Comparison of ENCODE assay signal across 8 cellular contexts in the genomic region with DNA sequence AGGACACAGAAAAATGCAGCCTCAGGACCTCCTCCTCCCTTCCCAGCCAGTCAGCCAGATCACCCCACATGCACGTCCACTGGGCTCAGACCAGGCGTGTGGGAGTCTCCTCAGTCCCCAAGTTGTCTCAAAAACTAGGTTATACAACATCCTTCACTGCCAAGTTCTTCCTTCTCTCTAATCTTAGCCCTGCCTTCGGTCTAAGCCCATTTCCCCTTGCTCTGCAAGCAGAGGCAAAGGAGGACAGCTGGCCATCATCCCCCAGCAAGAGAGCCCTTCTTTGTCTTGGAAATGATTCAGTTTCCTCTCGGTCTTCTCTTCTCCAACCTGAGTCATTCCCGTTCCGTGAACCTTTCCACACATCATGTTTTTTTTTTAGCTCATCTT. TPM values are rescaled to one million over a fixed set of nuclear protein-coding genes. Genes with fewer than 3 reads are reported as not detected.
DNase-seq lines count a peak whose midpoint lies in the region; ATAC-seq lines count a peak whose summit lies in the region.

No MANE protein-coding gene starts in this region.

- H3K36me3 Mint-ChIP-seq in activated CD8-positive, alpha-beta memory T cell treated with anti-CD3 and anti-CD28 coated beads, Interleukin-2, amount 10 ng/mL, durations not matched to agents 7 days and 5 days: no peaks in the 10 kb centered on the region
- H3K36me3 Mint-ChIP-seq in activated naive CD4-positive, alpha-beta T cell treated with anti-CD3 and anti-CD28 coated beads, Interleukin-2, amount 50 U/mL, for 72 hours: no peaks in the 10 kb centered on the region

- no peaks in the 10 kb centered on the region for H3K4me1 Mint-ChIP-seq in activated CD8-positive, alpha-beta memory T cell treated with anti-CD3 and anti-CD28 coated beads, Interleukin-2, amount 10 ng/mL, durations not matched to agents 7 days and 5 days

- H3K9me3 ChIP-seq in SK-N-MC (ENCODE audit: low read depth, low read length) (no peaks in the 10 kb centered on the region), iPS-18a (ENCODE audit: control insufficient read depth, low read depth, low read length) (no peaks in the 10 kb centered on the region)

- peaks cover 46% of the 10 kb centered on the region for H3K27me3 Mint-ChIP-seq in activated CD8-positive, alpha-beta memory T cell treated with anti-CD3 and anti-CD28 coated beads, Interleukin-2, amount 10 ng/mL, durations not matched to agents 7 days and 5 days

- CTCF ChIA-PET in activated CD8-positive, alpha-beta memory T cell treated with anti-CD3 and anti-CD28 coated beads, Interleukin-2, amount 10 ng/mL, durations not matched to agents 7 days and 5 days (lab: Charles Lee): interaction anchor here (1.3 kb wide), 1 partner anchor 26 kb away, joined by 4 read pairs; no protein-coding TSS in a partner anchor

- peak overlapping the region; percentile 74; the same call in 1 of the 2 replicates for H3K27ac ChIP-seq in SK-N-MC
- H3K27ac ChIP-seq in iPS-18a (ENCODE audit: low read length): no peak overlapping the region

- no peak overlapping the region for H3K4me3 Mint-ChIP-seq in activated CD8-positive, alpha-beta memory T cell treated with anti-CD3 and anti-CD28 coated beads, Interleukin-2, amount 10 ng/mL, durations not matched to agents 7 days and 5 days

- no peak overlapping the region for H3K9ac ChIP-seq in SK-N-MC (ENCODE audit: insufficient read length)
- no peak overlapping the region for H3K9ac ChIP-seq in iPS-18a (ENCODE audit: low read length)

- no peak for ATAC-seq in activated CD8-positive, alpha-beta memory T cell treated with anti-CD3 and anti-CD28 coated beads, Interleukin-2, amount 10 ng/mL, durations not matched to agents 7 days and 5 days
- ATAC-seq in activated naive CD4-positive, alpha-beta T cell treated with anti-CD3 and anti-CD28 coated beads, Interleukin-2, amount 50 U/mL, for 72 hours: no peak

- DNase-seq in AML-193 (lab: John Stamatoyannopoulos, UW): peak; percentile 21 to 31
- DNase-seq in HCEC 1CT: peak; percentile 57
- no peak for DNase-seq in SK-N-MC (ENCODE audit: low read depth, low spot score)
- no peak for DNase-seq in HK-2 (ENCODE audit: unreplicated experiment)
- no peak for DNase-seq in activated CD8-positive, alpha-beta memory T cell treated with anti-CD3 and anti-CD28 coated beads, Interleukin-2, amount 10 ng/mL, durations not matched to agents 7 days and 5 days
- DNase-seq in activated naive CD4-positive, alpha-beta T cell treated with anti-CD3 and anti-CD28 coated beads, Interleukin-2, amount 50 U/mL, for 72 hours (ENCODE audit: low spot score in 2 of 2): no peak
- no peak for DNase-seq in NCI-H1694 treated with DMSO at 0.1 percent for 48 hours (lab: John Stamatoyannopoulos, UW)

- peaks cover 48% of the 10 kb centered on the region for H3K27me3 ChIP-seq in iPS-18a (ENCODE audit: control insufficient read depth, insufficient read depth, low read length)

- H3K4me1 ChIP-seq in iPS-18a (ENCODE audit: control insufficient read depth, low read depth, low read length): peaks cover 15% of the 10 kb centered on the region

- H3K36me3 ChIP-seq in SK-N-MC (ENCODE audit: insufficient read depth, low read length): no peaks in the 10 kb centered on the region
- H3K36me3 ChIP-seq in iPS-18a (ENCODE audit: control insufficient read depth, low read depth, low read length): no peaks in the 10 kb centered on the region

- peak overlapping the region; percentile 72 for H3K4me3 ChIP-seq in SK-N-MC
- peak overlapping the region; percentile 11 for H3K4me3 ChIP-seq in iPS-18a (ENCODE audit: low read length)

- H3K27ac Mint-ChIP-seq in activated CD8-positive, alpha-beta memory T cell treated with anti-CD3 and anti-CD28 coated beads, Interleukin-2, amount 10 ng/mL, durations not matched to agents 7 days and 5 days: no peak overlapping the region
- no peak overlapping the region for H3K27ac Mint-ChIP-seq in activated naive CD4-positive, alpha-beta T cell treated with anti-CD3 and anti-CD28 coated beads, Interleukin-2, amount 50 U/mL, for 72 hours

- H3K9me3 Mint-ChIP-seq in activated CD8-positive, alpha-beta memory T cell treated with anti-CD3 and anti-CD28 coated beads, Interleukin-2, amount 10 ng/mL, durations not matched to agents 7 days and 5 days (ENCODE audit: low read depth): no peaks in the 10 kb centered on the region
- H3K9me3 Mint-ChIP-seq in activated naive CD4-positive, alpha-beta T cell treated with anti-CD3 and anti-CD28 coated beads, Interleukin-2, amount 50 U/mL, for 72 hours: no peaks in the 10 kb centered on the region

RNA-seq across cellular contexts. Expression of a gene that starts 14.0 kb away (rescaled TPM):
- 1 to 10 TPM; 6.6 TPM for total RNA-seq in activated CD8-positive, alpha-beta memory T cell treated with anti-CD3 and anti-CD28 coated beads, Interleukin-2, amount 10 ng/mL, durations not matched to agents 7 days and 5 days
- 10 to 100 TPM; 12.0 to 12.2 TPM for total RNA-seq in activated naive CD4-positive, alpha-beta T cell treated with anti-CD3 and anti-CD28 coated beads, Interleukin-2, amount 50 U/mL, for 72 hours

RNA-seq across cellular contexts. Expression of a gene that starts 26.3 kb away (rescaled TPM):
- total RNA-seq in activated CD8-positive, alpha-beta memory T cell treated with anti-CD3 and anti-CD28 coated beads, Interleukin-2, amount 10 ng/mL, durations not matched to agents 7 days and 5 days: not detected
- not detected for total RNA-seq in activated naive CD4-positive, alpha-beta T cell treated with anti-CD3 and anti-CD28 coated beads, Interleukin-2, amount 50 U/mL, for 72 hours

RNA-seq across cellular contexts. Expression of a gene that starts 36.4 kb away (rescaled TPM):
- total RNA-seq in activated CD8-positive, alpha-beta memory T cell treated with anti-CD3 and anti-CD28 coated beads, Interleukin-2, amount 10 ng/mL, durations not matched to agents 7 days and 5 days: under 1 TPM; 0.16 to 0.76 TPM
- total RNA-seq in activated naive CD4-positive, alpha-beta T cell treated with anti-CD3 and anti-CD28 coated beads, Interleukin-2, amount 50 U/mL, for 72 hours: 1 to 10 TPM in 1 of 2 donors, under 1 TPM in 1; 0.36 to 1.7 TPM

RNA-seq across cellular contexts. Expression of a gene that starts 52.0 kb away (rescaled TPM):
- total RNA-seq in activated CD8-positive, alpha-beta memory T cell treated with anti-CD3 and anti-CD28 coated beads, Interleukin-2, amount 10 ng/mL, durations not matched to agents 7 days and 5 days: 1 to 10 TPM; 2.4 to 2.9 TPM
- 1 to 10 TPM; 1.9 to 2.6 TPM for total RNA-seq in activated naive CD4-positive, alpha-beta T cell treated with anti-CD3 and anti-CD28 coated beads, Interleukin-2, amount 50 U/mL, for 72 hours

RNA-seq across cellular contexts. Expression of a gene that starts 52.2 kb away (rescaled TPM):
- total RNA-seq in activated CD8-positive, alpha-beta memory T cell treated with anti-CD3 and anti-CD28 coated beads, Interleukin-2, amount 10 ng/mL, durations not matched to agents 7 days and 5 days: 1 to 10 TPM; 3.8 to 4.1 TPM
- 10 to 100 TPM in 1 of 2 donors, 1 to 10 TPM in 1; 7.6 to 12.3 TPM for total RNA-seq in activated naive CD4-positive, alpha-beta T cell treated with anti-CD3 and anti-CD28 coated beads, Interleukin-2, amount 50 U/mL, for 72 hours

Comparison
In these comparisons a context has a peak if more than half of its experiments do, and no peak if none do; other contexts are left out.
1. DNase-seq: peak in AML-193 (2 of 2) and HCEC 1CT (single experiment); none in SK-N-MC (single experiment), HK-2 (single experiment), activated CD8-positive, alpha-beta memory T cell treated with anti-CD3 and anti-CD28 coated beads, Interleukin-2, amount 10 ng/mL, durations not matched to agents 7 days and 5 days (single experiment), activated naive CD4-positive, alpha-beta T cell treated with anti-CD3 and anti-CD28 coated beads, Interleukin-2, amount 50 U/mL, for 72 hours (0 of 2) and NCI-H1694 treated with DMSO at 0.1 percent for 48 hours (single experiment).